ENCODE assay signal across 8 cellular contexts in the genomic region with DNA sequence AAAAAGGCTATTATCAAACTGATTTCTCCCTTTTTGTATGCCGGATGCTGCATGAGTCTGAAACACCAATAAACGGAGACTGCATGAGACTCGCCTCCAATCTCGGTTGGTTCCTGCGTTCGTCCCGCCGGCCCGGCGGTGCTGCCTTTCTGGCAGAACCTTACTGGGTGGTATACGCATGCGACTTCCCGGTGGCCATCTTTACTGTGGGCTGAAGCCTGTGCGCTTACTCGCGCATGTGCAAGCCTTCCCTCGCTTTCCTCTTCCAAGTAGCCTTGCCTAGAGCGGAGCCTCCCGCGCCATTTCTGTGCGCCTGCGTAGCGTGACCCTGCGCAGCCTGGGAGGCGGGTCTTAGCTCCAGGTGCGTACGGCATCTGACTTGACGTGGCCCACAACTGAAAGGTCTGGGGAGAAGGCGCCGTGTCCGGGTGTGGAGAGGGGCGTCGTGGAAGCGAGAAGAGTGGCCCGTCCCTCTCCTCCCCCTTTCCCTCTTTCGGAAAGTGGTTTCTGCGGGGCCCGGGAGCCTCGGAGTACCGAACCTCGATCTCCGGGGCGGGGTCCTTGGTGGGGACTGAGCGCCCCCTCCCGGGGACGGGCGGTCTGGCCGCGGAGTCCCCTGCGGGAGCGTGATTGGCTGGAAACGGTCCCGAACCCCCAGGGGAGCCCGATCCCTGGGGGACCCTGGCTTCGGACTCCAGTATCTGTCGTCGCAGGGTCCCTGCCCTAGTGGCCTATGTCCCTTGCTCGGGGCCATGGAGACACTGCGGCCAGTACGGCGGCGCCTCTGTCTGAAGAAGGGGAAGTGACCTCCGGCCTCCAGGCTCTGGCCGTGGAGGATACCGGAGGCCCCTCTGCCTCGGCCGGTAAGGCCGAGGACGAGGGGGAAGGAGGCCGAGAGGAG. TPM values are rescaled to one million over a fixed set of nuclear protein-coding genes. Genes with fewer than 3 reads are reported as not detected.
DNase-seq lines count a peak whose midpoint lies in the region; ATAC-seq and TF ChIP-seq lines count a peak whose summit lies in the region.

A gene (plus strand): TSS at position 360 of the 901 bp plus-strand sequence. CDS start 374 bp downstream, at position 734.

- TF ChIP-seq POLR2A in spleen (IDR thresholded peaks at IDR 0.05), result peak in 2 of 3 donors; percentile 20 to 44

- peaks cover 12 to 20% (median 17%) of the 10 kb centered on the region in 3 donors for H3K27me3 Mint-ChIP-seq in immature natural killer cell (ENCODE audit: low read depth in 3 of 3)

- H3K36me3 Mint-ChIP-seq in immature natural killer cell, result peaks cover 0 to 21% (median 5%) of the 10 kb centered on the region in 3 donors

- H3K27me3 ChIP-seq in AG04450 (ENCODE audit: control insufficient read depth, insufficient read depth, low read length) (no peaks in the 10 kb centered on the region), spleen (replicated peaks in 1 of 7) (peaks cover 0 to 19% (median 10%) of the 10 kb centered on the region in 7 donors)

- H3K27ac Mint-ChIP-seq in immature natural killer cell, result peak within 1 kb of the TSS; percentile 95 to 100 (median 96)

- peak; percentile 57 for ATAC-seq in GM18870 (IDR thresholded peaks at IDR 0.05; ENCODE audit: unreplicated experiment)
- ATAC-seq in HG03139 (IDR thresholded peaks at IDR 0.05; ENCODE audit: unreplicated experiment), result peak; percentile 50

- peaks cover 0 to 27% (median 13%) of the 10 kb centered on the region in 6 donors for H3K36me3 ChIP-seq in spleen

- peak within 1 kb of the TSS; percentile 83 for H3K4me3 ChIP-seq in AG04450 (ENCODE audit: low read depth, low read length)
- H3K4me3 ChIP-seq in WI38 (ENCODE audit: low read depth, low read length), result peak within 1 kb of the TSS; percentile 78
- peak within 1 kb of the TSS; percentile 68 to 82 for H3K4me3 ChIP-seq in cardiac fibroblast (replicated peaks in 1 of 2; ENCODE audit: low read depth in 2 of 2, low read length in 2 of 2)
- peak within 1 kb of the TSS; percentile 67 to 98 (median 81) for H3K4me3 ChIP-seq in spleen

- H3K9me3 ChIP-seq in AG04450 (ENCODE audit: control insufficient read depth, insufficient read depth, low read length), result no peaks in the 10 kb centered on the region; the same call in 1 of the 2 replicates
- no peaks in the 10 kb centered on the region for H3K9me3 ChIP-seq in spleen

- peaks cover 58 to 68% of the 10 kb centered on the region in 2 donors for H3K4me1 Mint-ChIP-seq in immature natural killer cell

- TF ChIP-seq CTCF in AG04450 (IDR thresholded peaks at IDR 0.05; ENCODE audit: low read depth, low read length), result peak; percentile 85
- peak; percentile 80 for TF ChIP-seq CTCF in WI38 (IDR thresholded peaks at IDR 0.05; ENCODE audit: low read depth, low read length)
- TF ChIP-seq CTCF in cardiac fibroblast (IDR thresholded peaks at IDR 0.05; ENCODE audit: low read depth, low read length), result peak; percentile 88
- peak; percentile 81 to 99 (median 95) for TF ChIP-seq CTCF in spleen (IDR thresholded peaks at IDR 0.05 in 8 of 11, conservative IDR thresholded peaks at IDR 0.05 in 3 of 11)

- H3K9me3 Mint-ChIP-seq in immature natural killer cell, result no peaks in the 10 kb centered on the region

- H3K4me1 ChIP-seq in spleen, result peaks cover 35 to 93% (median 75%) of the 10 kb centered on the region in 6 donors

- peak; percentile 100 for DNase-seq in AG04450 (ENCODE audit: low read depth, low spot score)
- peak; percentile 99 for DNase-seq in NCI-H2227 (lab: John Stamatoyannopoulos, UW; ENCODE audit: unreplicated experiment)
- DNase-seq in cardiac fibroblast (ENCODE audit: low read depth in 2 of 2), result peak; percentile 100
- DNase-seq in immature natural killer cell, result peak; percentile 98 to 99 (median 98)
- peak; percentile 99 for DNase-seq in spleen

- intact Hi-C loops in spleen (cut with DNase I; ENCODE audit: low total_unique reads), result no loop called here

- WGBS in spleen, 5 donors, result 0 to 1% (median 1%) methylated on average over 35 to 70 of the region's 70 CpGs

- CTCF ChIA-PET in AG04450 (lab: Charles Lee), result interaction anchor here (0.6 to 5.6 kb wide), 11 partner anchors 8 to 137 kb away, joined by 3 to 41 read pairs (median 6); no protein-coding TSS in a partner anchor

- POLR2A ChIA-PET in AG04450 (lab: Yijun Ruan, JAX), result interaction anchor here (0.5 to 2.3 kb wide), 12 partner anchors 9 to 834 kb away, joined by 3 to 14 read pairs (median 5); a partner anchor contains a TSS

- H3K4me3 Mint-ChIP-seq in immature natural killer cell, result peak within 1 kb of the TSS; percentile 93 to 99 (median 99)

- H3K27ac ChIP-seq in AG04450 (ENCODE audit: low read depth, low read length) (peak within 1 kb of the TSS; percentile 80), spleen (peak within 1 kb of the TSS; percentile 92 to 99 (median 98))

RNA-seq across cellular contexts. Expression of the gene that starts here (rescaled TPM):
- polyA plus RNA-seq in AG04450 (2011; rRNA removed), result 14.3 and 14.5 TPM in 2 replicates
- polyA minus RNA-seq in AG04450 (2011; rRNA and poly(A)+ RNA removed), result 2.7 and 4.9 TPM in 2 replicates
- 10 to 100 TPM; 44.8 to 55.2 (median 46.1) TPM for polyA plus RNA-seq in immature natural killer cell
- 10 to 100 TPM; 17.3 to 43.9 (median 23.6) TPM for total RNA-seq in spleen
- polyA plus RNA-seq in spleen, result 10 to 100 TPM; 28.8 to 46.4 (median 37.9) TPM

Comparison
In these comparisons a context has a peak if more than half of its experiments do, and no peak if none do; other contexts are left out.
1. Peak in every context shown above with its lines: DNase-seq, ATAC-seq, H3K4me3 ChIP-seq and H3K27ac ChIP-seq.